11 cellular contexts compared by ENCODE assay signal in genomic region chr2:72864500-72864899, GRCh38. TPM values are rescaled to one million over a fixed set of nuclear protein-coding genes. Genes with fewer than 3 reads are reported as not detected.
DNase-seq lines count a peak whose midpoint lies in the region; ATAC-seq, FAIRE-seq and TF ChIP-seq lines count a peak whose summit lies in the region.
"Had no signal": no experiment of that assay in that cellular context is flagged by ENCODE, and none has a peak within 500 bp of the region (broad histone marks: within the 10 kb centered on the region; RNA-seq: fewer than 3 reads in every experiment).

No MANE protein-coding gene starts in this region.

- POLR2A ChIA-PET in HepG2 (lab: Yijun Ruan, JAX): no interaction called here

- ATAC-seq in HepG2 (no peak), right lobe of liver (no peak), HG02981 (IDR thresholded peaks at IDR 0.05; ENCODE audit: unreplicated experiment) (peak; percentile 42)
- ATAC-seq in stimulated activated naive CD8-positive, alpha-beta T cell treated with anti-CD3 and anti-CD28 coated beads, Interleukin-15, Interleukin-2, amounts not matched to agents 100 U/mL and 50 U/mL, for 24 hours: peak; percentile 71

- no peaks in the 10 kb centered on the region for H3K79me2 ChIP-seq in HepG2 (ENCODE audit: insufficient read depth, low read length)

- no peak overlapping the region for H3K4me2 ChIP-seq in HepG2 (ENCODE audit: low read depth, low read length)

- H3K9me3 ChIP-seq in HepG2 (ENCODE audit: low read length) (no peaks in the 10 kb centered on the region), right lobe of liver (no peaks in the 10 kb centered on the region)

- no peaks in the 10 kb centered on the region for H3K36me3 ChIP-seq in HepG2 (replicated peaks in 1 of 2; ENCODE audit: control insufficient read depth in 1 of 2, insufficient read depth in 2 of 2, low read length in 2 of 2)
- H3K36me3 ChIP-seq in right lobe of liver: no peaks in the 10 kb centered on the region

- in situ Hi-C loops in HepG2 (cut with HindIII; ENCODE audit: extremely low pct_ligation_motif_present, low pct_unique_long_range_greater_than_20kb): loop anchor here (5.0 to 25.0 kb wide), 2 partner anchors 92 to 1327 kb away; no protein-coding TSS in a partner anchor

- CTCF ChIA-PET in HepG2 (lab: Yijun Ruan, JAX; ENCODE audit: low intra/inter-chr PET ratio, low total read pairs): interaction anchor here (1.2 to 7.4 kb wide), 2 partner anchors 89 to 93 kb away, joined by 3 to 121 read pairs; no protein-coding TSS in a partner anchor

- no TSS peak for BruUV-seq in HepG2 (replicated peaks; lab: Mats Ljungman, UMichigan)

- DNase-seq in HepG2 (ENCODE audit: low spot score) (no peak), right lobe of liver (no peak), amniotic epithelial cell (ENCODE audit: low read depth) (peak; percentile 80), NCI-H1694 treated with DMSO at 0.1 percent for 48 hours (lab: John Stamatoyannopoulos, UW) (no peak), mesenteric fat pad (ENCODE audit: low spot score) (no peak)
- no peak for DNase-seq in stimulated activated naive CD8-positive, alpha-beta T cell treated with anti-CD3 and anti-CD28 coated beads, Interleukin-15, Interleukin-2, amounts not matched to agents 100 U/mL and 50 U/mL, for 24 hours
- no peak for DNase-seq in activated CD8-positive, alpha-beta memory T cell treated with anti-CD3 and anti-CD28 coated beads for 24 hours
- DNase-seq: Caco-2, NCI-H526 had no signal

- H3K27me3 ChIP-seq in HepG2 (ENCODE audit: control insufficient read depth in 1 of 2, insufficient read depth in 2 of 2, low read length in 2 of 2): peaks cover 0 to 28% of the 10 kb centered on the region in 2 experiments; a peak in 2 of 5 replicates
- H3K27me3 ChIP-seq in right lobe of liver: no peaks in the 10 kb centered on the region

- H3K27ac ChIP-seq in HepG2 (ENCODE audit: extremely low read length, insufficient read depth, low read length) (no peak overlapping the region), right lobe of liver (no peak overlapping the region)

- TF ChIP-seq CTCF in HepG2 (CRISPR knock-in tag; IDR thresholded peaks at IDR 0.05): no peak
- TF ChIP-seq CTCF in right lobe of liver (IDR thresholded peaks at IDR 0.05): no peak

- WGBS in HepG2 (ENCODE audit: low lambda C conversion rate): 1% methylated on average over 2 of the region's 2 CpGs
- 28% methylated on average over 2 of the region's 2 CpGs for WGBS in right lobe of liver (ENCODE audit: insufficient coverage, low coverage, low lambda C conversion rate, missing lambda C conversion rate)

- no peaks in the 10 kb centered on the region for H4K20me1 ChIP-seq in HepG2 (ENCODE audit: insufficient read depth, low read length)

- intact Hi-C loops in HepG2 (cut with micrococcal nuclease; ENCODE audit: unreplicated experiment): no loop called here
- intact Hi-C loops in right lobe of liver (cut with DNase I): loop anchor here in 1 of 2 donors (5.0 kb wide), 1 partner anchor 97 kb away; no protein-coding TSS in a partner anchor

- H2AFZ ChIP-seq in HepG2 (ENCODE audit: low read length): no peak overlapping the region

- TF ChIP-seq POLR2A in HepG2 (IDR thresholded peaks at IDR 0.05; ENCODE audit: insufficient read depth in 1 of 2, low read depth in 2 of 2, low read length in 2 of 2) (no peak), right lobe of liver (IDR thresholded peaks at IDR 0.05) (no peak)

- H3K9ac ChIP-seq in HepG2 (ENCODE audit: insufficient read depth, low read depth, low read length): no peak overlapping the region

- no peak for FAIRE-seq in HepG2 (lab: Jason Lieb, UNC)

- no peak for TF ChIP-seq RAD21 in HepG2 (CRISPR knock-in tag; IDR thresholded peaks at IDR 0.05)

- H3K4me1 ChIP-seq in HepG2 (ENCODE audit: insufficient read depth, low read length) (peaks cover 12% of the 10 kb centered on the region), right lobe of liver (peaks cover 0 to 5% (median 0%) of the 10 kb centered on the region in 4 donors)

- no peak for TF ChIP-seq EP300 in HepG2 (IDR thresholded peaks at IDR 0.05; ENCODE audit: low read depth in 2 of 2, low read length in 2 of 2)
- TF ChIP-seq EP300 in HepG2 (CRISPR knock-in tag; IDR thresholded peaks at IDR 0.05; ENCODE audit: borderline replicate concordance): no peak

- no peak overlapping the region for H3K4me3 ChIP-seq in HepG2 (replicated peaks in 1 of 3; ENCODE audit: insufficient read depth in 1 of 3, low read depth in 2 of 3, low read length in 3 of 3)
- H3K4me3 ChIP-seq in right lobe of liver: no peak overlapping the region

RNA-seq across cellular contexts. Expression of gene SPR, which starts 22.7 kb away (rescaled TPM):
- 85.0 and 96.0 TPM in 2 replicates for total RNA-seq in HepG2 (2016; rRNA removed; fragmentation: Illumina TruSeq; extraction: Trizol)
- 38.7 and 40.4 TPM in 2 replicates for total RNA-seq in HepG2 (2016; cell fraction: cytosol; rRNA removed; fragmentation: Illumina TruSeq; extraction: Trizol; ENCODE audit: low read depth)
- total RNA-seq in HepG2 (2016; cell fraction: insoluble cytoplasmic fraction; rRNA removed; fragmentation: Illumina TruSeq; extraction: Trizol): 80.0 and 95.9 TPM in 2 replicates
- total RNA-seq in HepG2 (2016; cell fraction: membrane; rRNA removed; fragmentation: Illumina TruSeq; extraction: Trizol): 62.4 and 65.7 TPM in 2 replicates
- total RNA-seq in HepG2 (2016; cell fraction: nucleus; rRNA removed; fragmentation: Illumina TruSeq; extraction: Trizol): 45.5 and 49.4 TPM in 2 replicates
- polyA plus RNA-seq in HepG2 (2011; rRNA removed): 32.4 and 34.0 TPM in 2 replicates
- 36.8 and 38.2 TPM in 2 replicates for polyA plus RNA-seq in HepG2 (2011; cell fraction: cytosol; rRNA removed)
- 13.3 and 15.7 TPM in 2 replicates for polyA plus RNA-seq in HepG2 (2011; cell fraction: nucleus; rRNA removed)
- 30.9 and 32.8 TPM in 2 replicates for polyA plus RNA-seq in HepG2 (2012)
- polyA plus RNA-seq in HepG2 (2016; cell fraction: cytosol; fragmentation: Illumina TruSeq; extraction: Trizol; ENCODE audit: low read depth): 35.7 and 40.5 TPM in 2 replicates
- 74.6 and 78.4 TPM in 2 replicates for polyA plus RNA-seq in HepG2 (2016; cell fraction: insoluble cytoplasmic fraction; fragmentation: Illumina TruSeq; extraction: Trizol; ENCODE audit: low read depth)
- 47.2 and 51.0 TPM in 2 replicates for polyA plus RNA-seq in HepG2 (2016; cell fraction: membrane; fragmentation: Illumina TruSeq; extraction: Trizol; ENCODE audit: low read depth)
- polyA plus RNA-seq in HepG2 (2016; cell fraction: nucleus; fragmentation: Illumina TruSeq; extraction: Trizol; ENCODE audit: insufficient read depth, low read depth): 75.3 and 78.1 TPM in 2 replicates
- polyA minus RNA-seq in HepG2 (2011; rRNA and poly(A)+ RNA removed; ENCODE audit: low replicate concordance): 28.6 and 36.6 TPM in 2 replicates
- polyA minus RNA-seq in HepG2 (2011; cell fraction: cytosol; rRNA and poly(A)+ RNA removed): 12.9 and 13.5 TPM in 2 replicates
- 5.4 and 8.7 TPM in 2 replicates for polyA minus RNA-seq in HepG2 (2011; cell fraction: nucleus; rRNA and poly(A)+ RNA removed)
- 10 to 100 TPM; 48.6 to 90.2 (median 68.5) TPM for total RNA-seq in right lobe of liver
- total RNA-seq in mesenteric fat pad: 38.6 TPM

RNA-seq across cellular contexts. Expression of gene EXOC6B, which starts 38.7 kb away (rescaled TPM):
- 15.9 and 28.4 TPM in 2 replicates for total RNA-seq in HepG2 (2016; rRNA removed; fragmentation: Illumina TruSeq; extraction: Trizol)
- 21.5 and 21.7 TPM in 2 replicates for total RNA-seq in HepG2 (2016; cell fraction: cytosol; rRNA removed; fragmentation: Illumina TruSeq; extraction: Trizol; ENCODE audit: low read depth)
- total RNA-seq in HepG2 (2016; cell fraction: insoluble cytoplasmic fraction; rRNA removed; fragmentation: Illumina TruSeq; extraction: Trizol): 15.1 and 26.4 TPM in 2 replicates
- total RNA-seq in HepG2 (2016; cell fraction: membrane; rRNA removed; fragmentation: Illumina TruSeq; extraction: Trizol): 6.5 and 7.7 TPM in 2 replicates
- 27.6 and 32.1 TPM in 2 replicates for total RNA-seq in HepG2 (2016; cell fraction: nucleus; rRNA removed; fragmentation: Illumina TruSeq; extraction: Trizol)
- polyA plus RNA-seq in HepG2 (2011; rRNA removed): 9.1 and 10.0 TPM in 2 replicates
- 6.7 and 7.0 TPM in 2 replicates for polyA plus RNA-seq in HepG2 (2011; cell fraction: cytosol; rRNA removed)
- 10.0 and 10.7 TPM in 2 replicates for polyA plus RNA-seq in HepG2 (2011; cell fraction: nucleus; rRNA removed)
- polyA plus RNA-seq in HepG2 (2012): 6.2 and 7.1 TPM in 2 replicates
- 0.36 and 0.58 TPM in 2 replicates for polyA plus RNA-seq in HepG2 (2016; cell fraction: cytosol; fragmentation: Illumina TruSeq; extraction: Trizol; ENCODE audit: low read depth)
- polyA plus RNA-seq in HepG2 (2016; cell fraction: insoluble cytoplasmic fraction; fragmentation: Illumina TruSeq; extraction: Trizol; ENCODE audit: low read depth): 17.2 and 17.6 TPM in 2 replicates
- 1.5 and 1.7 TPM in 2 replicates for polyA plus RNA-seq in HepG2 (2016; cell fraction: membrane; fragmentation: Illumina TruSeq; extraction: Trizol; ENCODE audit: low read depth)
- 12.3 and 13.8 TPM in 2 replicates for polyA plus RNA-seq in HepG2 (2016; cell fraction: nucleus; fragmentation: Illumina TruSeq; extraction: Trizol; ENCODE audit: insufficient read depth, low read depth)
- 31.1 and 34.5 TPM in 2 replicates for polyA minus RNA-seq in HepG2 (2011; rRNA and poly(A)+ RNA removed; ENCODE audit: low replicate concordance)
- polyA minus RNA-seq in HepG2 (2011; cell fraction: cytosol; rRNA and poly(A)+ RNA removed): 19.1 and 24.2 TPM in 2 replicates
- 53.9 and 61.8 TPM in 2 replicates for polyA minus RNA-seq in HepG2 (2011; cell fraction: nucleus; rRNA and poly(A)+ RNA removed)
- total RNA-seq in right lobe of liver: 10 to 100 TPM in 2 of 6 experiments, 1 to 10 TPM in 4; 7.8 to 15.1 (median 9.1) TPM
- total RNA-seq in mesenteric fat pad: 37.4 TPM

RNA-seq across cellular contexts. Expression of gene EMX1, which starts 52.8 kb away (rescaled TPM):
- total RNA-seq in HepG2 (2016; rRNA removed; fragmentation: Illumina TruSeq; extraction: Trizol) (3.9 and 4.9 TPM in 2 replicates), right lobe of liver (under 1 TPM in 3 of 6 experiments, not detected in 3; 0.25 to 0.49 (median 0.29) TPM), mesenteric fat pad (not detected)
- total RNA-seq in HepG2 (2016; cell fraction: cytosol; rRNA removed; fragmentation: Illumina TruSeq; extraction: Trizol; ENCODE audit: low read depth): 1.4 and 3.6 TPM in 2 replicates
- 3.5 and 4.5 TPM in 2 replicates for total RNA-seq in HepG2 (2016; cell fraction: insoluble cytoplasmic fraction; rRNA removed; fragmentation: Illumina TruSeq; extraction: Trizol)
- 3.1 and 4.4 TPM in 2 replicates for total RNA-seq in HepG2 (2016; cell fraction: membrane; rRNA removed; fragmentation: Illumina TruSeq; extraction: Trizol)
- 2.2 and 2.3 TPM in 2 replicates for total RNA-seq in HepG2 (2016; cell fraction: nucleus; rRNA removed; fragmentation: Illumina TruSeq; extraction: Trizol)
- 0.62 and 0.63 TPM in 2 replicates for polyA plus RNA-seq in HepG2 (2011; rRNA removed)
- 0.30 and 0.45 TPM in 2 replicates for polyA plus RNA-seq in HepG2 (2011; cell fraction: cytosol; rRNA removed)
- 1.3 and 2.0 TPM in 2 replicates for polyA plus RNA-seq in HepG2 (2011; cell fraction: nucleus; rRNA removed)
- 0.61 and 0.76 TPM in 2 replicates for polyA plus RNA-seq in HepG2 (2012)
- polyA plus RNA-seq in HepG2 (2016; cell fraction: cytosol; fragmentation: Illumina TruSeq; extraction: Trizol; ENCODE audit: low read depth): 1.7 and 2.7 TPM in 2 replicates
- polyA plus RNA-seq in HepG2 (2016; cell fraction: insoluble cytoplasmic fraction; fragmentation: Illumina TruSeq; extraction: Trizol; ENCODE audit: low read depth): 4.2 and 5.5 TPM in 2 replicates
- polyA plus RNA-seq in HepG2 (2016; cell fraction: membrane; fragmentation: Illumina TruSeq; extraction: Trizol; ENCODE audit: low read depth): 4.4 and 4.5 TPM in 2 replicates
- 6.4 and 7.2 TPM in 2 replicates for polyA plus RNA-seq in HepG2 (2016; cell fraction: nucleus; fragmentation: Illumina TruSeq; extraction: Trizol; ENCODE audit: insufficient read depth, low read depth)
- polyA minus RNA-seq in HepG2 (2011; rRNA and poly(A)+ RNA removed; ENCODE audit: low replicate concordance): 0.58 TPM in 1 of 2 replicates, not detected in the other
- 0.79 TPM in 1 of 2 replicates, not detected in the other for polyA minus RNA-seq in HepG2 (2011; cell fraction: cytosol; rRNA and poly(A)+ RNA removed)
- polyA minus RNA-seq in HepG2 (2011; cell fraction: nucleus; rRNA and poly(A)+ RNA removed): 0.64 and 0.87 TPM in 2 replicates
- total RNA-seq: neural crest cell had no signal

Comparison
In these comparisons a context has a peak if more than half of its experiments do, and no peak if none do; other contexts are left out.
1. ATAC-seq: peak in HG02981 (single experiment) and stimulated activated naive CD8-positive, alpha-beta T cell treated with anti-CD3 and anti-CD28 coated beads, Interleukin-15, Interleukin-2, amounts not matched to agents 100 U/mL and 50 U/mL, for 24 hours (single experiment); none in HepG2 (single experiment) and right lobe of liver (0 of 4).